Comparison of ENCODE assay signal across 28 cellular contexts in the genomic region with DNA sequence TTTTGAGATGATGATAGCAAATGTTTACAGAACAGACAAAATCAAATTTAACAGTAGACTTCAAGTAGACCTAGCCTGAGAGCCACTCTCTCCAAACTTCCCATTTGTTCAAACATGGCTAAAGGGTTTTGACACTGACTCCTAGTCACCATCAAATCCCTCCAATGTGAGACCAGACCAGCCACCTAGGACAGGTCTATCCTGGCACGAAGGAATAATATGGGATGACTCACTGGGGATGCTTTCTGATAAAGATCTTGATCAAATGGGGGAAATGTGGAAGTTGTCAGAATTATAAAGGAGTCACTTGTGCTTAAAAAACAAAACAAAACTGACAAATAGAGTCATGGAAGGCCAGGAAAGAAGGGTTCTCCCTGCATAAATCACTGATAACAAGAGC.
"Had no signal": no experiment of that assay in that cellular context is flagged by ENCODE, and none has a peak within 500 bp of the region (broad histone marks: within the 10 kb centered on the region; RNA-seq: fewer than 3 reads in every experiment).

No MANE protein-coding gene starts in this region.

- H3K27me3 ChIP-seq: brain microvascular endothelial cell, esophagus squamous epithelium had no signal

- H3K27ac Mint-ChIP-seq: activated CD4-positive, alpha-beta memory T cell treated with anti-CD3 and anti-CD28 coated beads for 36 hours; activated CD8-positive, alpha-beta memory T cell treated with anti-CD3 and anti-CD28 coated beads, Interleukin-2, amount 10 ng/mL, durations not matched to agents 7 days and 5 days; activated CD8-positive, alpha-beta T cell treated with anti-CD3 and anti-CD28 coated beads, Interleukin-2, amount 10 ng/mL, durations not matched to agents 7 days and 5 days; activated naive CD4-positive, alpha-beta T cell treated with anti-CD3 and anti-CD28 coated beads, Interleukin-2, amount 10 ng/mL, durations not matched to agents 7 days and 5 days; activated naive CD4-positive, alpha-beta T cell treated with anti-CD3 and anti-CD28 coated beads, Interleukin-2, amount 50 U/mL, for 72 hours; activated naive CD8-positive, alpha-beta T cell treated with anti-CD3 and anti-CD28 coated beads, Interleukin-2, amount 10 ng/mL, durations not matched to agents 7 days and 5 days; activated T-cell treated with anti-CD3 and anti-CD28 coated beads, Interleukin-2, amount 50 U/mL, for 24 hours; activated T-cell treated with anti-CD3 and anti-CD28 coated beads, Interleukin-2, amount 50 U/mL, for 72 hours; WTC11 had no signal

- H3K4me3 ChIP-seq: esophagus squamous epithelium had no signal

- H3K36me3 ChIP-seq: brain microvascular endothelial cell had no signal

- H3K27ac ChIP-seq: brain microvascular endothelial cell, epithelial cell of prostate, esophagus squamous epithelium, VCaP had no signal

- H3K4me3 Mint-ChIP-seq: activated CD4-positive, alpha-beta memory T cell treated with anti-CD3 and anti-CD28 coated beads for 36 hours; activated CD8-positive, alpha-beta memory T cell treated with anti-CD3 and anti-CD28 coated beads, Interleukin-2, amount 10 ng/mL, durations not matched to agents 7 days and 5 days; activated CD8-positive, alpha-beta T cell treated with anti-CD3 and anti-CD28 coated beads, Interleukin-2, amount 10 ng/mL, durations not matched to agents 7 days and 5 days; activated naive CD4-positive, alpha-beta T cell treated with anti-CD3 and anti-CD28 coated beads, Interleukin-2, amount 10 ng/mL, durations not matched to agents 7 days and 5 days; activated naive CD8-positive, alpha-beta T cell treated with anti-CD3 and anti-CD28 coated beads, Interleukin-2, amount 10 ng/mL, durations not matched to agents 7 days and 5 days; activated T-cell treated with anti-CD3 and anti-CD28 coated beads, Interleukin-2, amount 50 U/mL, for 24 hours; activated T-cell treated with anti-CD3 and anti-CD28 coated beads, Interleukin-2, amount 50 U/mL, for 72 hours; central memory CD8-positive, alpha-beta T cell; WTC11 had no signal

- ATAC-seq: activated CD8-positive, alpha-beta memory T cell treated with anti-CD3 and anti-CD28 coated beads, Interleukin-2, amount 10 ng/mL, durations not matched to agents 7 days and 5 days; activated CD8-positive, alpha-beta T cell treated with anti-CD3 and anti-CD28 coated beads, Interleukin-2, amount 10 ng/mL, durations not matched to agents 7 days and 5 days; activated naive CD4-positive, alpha-beta T cell treated with anti-CD3 and anti-CD28 coated beads, Interleukin-2, amount 50 U/mL, for 72 hours; activated T-cell treated with anti-CD3 and anti-CD28 coated beads, Interleukin-2, amount 50 U/mL, for 72 hours; WTC11 had no signal

- H3K4me1 Mint-ChIP-seq: activated CD8-positive, alpha-beta memory T cell treated with anti-CD3 and anti-CD28 coated beads, Interleukin-2, amount 10 ng/mL, durations not matched to agents 7 days and 5 days; activated naive CD4-positive, alpha-beta T cell treated with anti-CD3 and anti-CD28 coated beads, Interleukin-2, amount 10 ng/mL, durations not matched to agents 7 days and 5 days; activated naive CD8-positive, alpha-beta T cell treated with anti-CD3 and anti-CD28 coated beads, Interleukin-2, amount 10 ng/mL, durations not matched to agents 7 days and 5 days; central memory CD8-positive, alpha-beta T cell had no signal

- H3K27me3 Mint-ChIP-seq: activated CD4-positive, alpha-beta memory T cell treated with anti-CD3 and anti-CD28 coated beads for 36 hours; activated T-cell treated with anti-CD3 and anti-CD28 coated beads, Interleukin-2, amount 50 U/mL, for 24 hours had no signal

- DNase-seq: activated CD4-positive, alpha-beta memory T cell treated with anti-CD3 and anti-CD28 coated beads for 36 hours; activated CD4-positive, alpha-beta T cell treated with anti-CD3 and anti-CD28 coated beads for 1 hour; activated CD4-positive, alpha-beta T cell treated with anti-CD3 and anti-CD28 coated beads for 48 hours; activated CD8-positive, alpha-beta memory T cell treated with anti-CD3 and anti-CD28 coated beads, Interleukin-2, amount 10 ng/mL, durations not matched to agents 7 days and 5 days; activated CD8-positive, alpha-beta memory T cell treated with anti-CD3 and anti-CD28 coated beads, Interleukin-2, amount 50 U/mL, for 48 hours; activated CD8-positive, alpha-beta T cell treated with anti-CD3 and anti-CD28 coated beads, Interleukin-2, amount 10 ng/mL, durations not matched to agents 7 days and 5 days; activated gamma-delta T cell; activated naive CD4-positive, alpha-beta T cell; activated naive CD4-positive, alpha-beta T cell treated with anti-CD3 and anti-CD28 coated beads, Interleukin-2, amount 10 ng/mL, durations not matched to agents 7 days and 5 days; activated naive CD8-positive, alpha-beta T cell treated with anti-CD3 and anti-CD28 coated beads, Interleukin-2, amount 10 ng/mL, durations not matched to agents 7 days and 5 days; activated T-cell treated with anti-CD3 and anti-CD28 coated beads for 4 hours; activated T-cell treated with anti-CD3 and anti-CD28 coated beads, Interleukin-2, amount 50 U/mL, for 24 hours; activated T-cell treated with anti-CD3 and anti-CD28 coated beads, Interleukin-2, amount 50 U/mL, for 72 hours; amniotic stem cell; anterior cingulate cortex; brain microvascular endothelial cell; cortex of kidney; dermis blood vessel endothelial cell; effector CD8-positive, alpha-beta T cell; esophagus squamous epithelium; head of caudate nucleus; hippocampal formation; T-helper 2 cell had no signal

- H3K4me1 ChIP-seq: esophagus squamous epithelium had no signal
